In genomic region chr13:45737571-45738002, GRCh38 we compare ENCODE assay signal across 11 cellular contexts. TPM values are rescaled to one million over a fixed set of nuclear protein-coding genes. Genes with fewer than 3 reads are reported as not detected.
A peak's percentile ranks its signal among the peaks of the same experiment; 100 is the strongest.
DNase-seq lines count a peak whose midpoint lies in the region; ATAC-seq and TF ChIP-seq lines count a peak whose summit lies in the region.
"Had no signal": no experiment of that assay in that cellular context is flagged by ENCODE, and none has a peak within 500 bp of the region (broad histone marks: within the 10 kb centered on the region; RNA-seq: fewer than 3 reads in every experiment).

No MANE protein-coding gene starts in this region.

- H3K4me2 ChIP-seq in DND-41 (ENCODE audit: insufficient read depth, low read length), result no peak overlapping the region
- H3K4me2 ChIP-seq in OCI-LY3 (ENCODE audit: low read length), result no peak overlapping the region

- H3K79me2 ChIP-seq in DND-41 (ENCODE audit: insufficient read depth, low read length) (no peaks in the 10 kb centered on the region), OCI-LY3 (ENCODE audit: low read length) (no peaks in the 10 kb centered on the region)

- H3K27ac ChIP-seq in DND-41 (ENCODE audit: low read length), result no peak overlapping the region
- H3K27ac ChIP-seq in OCI-LY3 (ENCODE audit: low read length), result no peak overlapping the region
- no peak overlapping the region for H3K27ac ChIP-seq in foreskin keratinocyte
- no peak overlapping the region for H3K27ac ChIP-seq in left ventricle myocardium inferior (replicated peaks)
- H3K27ac ChIP-seq: gastrocnemius medialis had no signal

- no peaks in the 10 kb centered on the region for H4K20me1 ChIP-seq in DND-41 (ENCODE audit: insufficient read depth, low read length)
- no peaks in the 10 kb centered on the region for H4K20me1 ChIP-seq in OCI-LY3 (ENCODE audit: insufficient read depth, low read length)

- H3K4me1 ChIP-seq in DND-41 (ENCODE audit: insufficient read depth, low read length), result no peaks in the 10 kb centered on the region
- H3K4me1 ChIP-seq in OCI-LY3 (ENCODE audit: low read length), result no peaks in the 10 kb centered on the region
- H3K4me1 ChIP-seq in foreskin keratinocyte, result no peaks in the 10 kb centered on the region
- H3K4me1 ChIP-seq in left ventricle myocardium inferior, result no peaks in the 10 kb centered on the region
- H3K4me1 ChIP-seq: gastrocnemius medialis, HAP-1 had no signal

- H3K36me3 ChIP-seq in DND-41 (ENCODE audit: insufficient read depth, low read length) (no peaks in the 10 kb centered on the region), OCI-LY3 (replicated peaks; ENCODE audit: low read depth, low read length) (no peaks in the 10 kb centered on the region), left ventricle myocardium inferior (no peaks in the 10 kb centered on the region)
- H3K36me3 ChIP-seq: gastrocnemius medialis, HAP-1 had no signal

- peak; percentile 45 for DNase-seq in DND-41
- DNase-seq in GM13977 (ENCODE audit: low spot score), result peak; percentile 50
- no peak for DNase-seq in foreskin keratinocyte
- DNase-seq in midbrain (lab: John Stamatoyannopoulos, UW), result no peak
- DNase-seq in left ventricle myocardium inferior, result no peak
- no peak for DNase-seq in activated gamma-delta T cell (lab: John Stamatoyannopoulos, UW)
- DNase-seq: aorta, gastrocnemius medialis had no signal

- peak; percentile 58 for TF ChIP-seq CTCF in DND-41 (IDR thresholded peaks at IDR 0.05; ENCODE audit: borderline replicate concordance, extremely low read depth, low read length, poor library complexity, severe bottlenecking)
- TF ChIP-seq CTCF in GM13977 (IDR thresholded peaks at IDR 0.05; ENCODE audit: extremely low read depth, insufficient read depth, missing control alignments), result peak; percentile 48
- peak; percentile 24; the same call in 1 of the 2 replicates for TF ChIP-seq CTCF in OCI-LY3 (IDR thresholded peaks at IDR 0.05; ENCODE audit: low read depth, low read length)
- peak; percentile 19 for TF ChIP-seq CTCF in foreskin keratinocyte (conservative IDR thresholded peaks at IDR 0.05)
- no peak for TF ChIP-seq CTCF in left ventricle myocardium inferior (IDR thresholded peaks at IDR 0.05; ENCODE audit: borderline replicate concordance)

- in situ Hi-C loops in GM13977 (cut with MboI; ENCODE audit: low pct_unique_long_range_greater_than_20kb, low sequenced_read_pairs, unreplicated experiment), result no loop called here

- H2AFZ ChIP-seq in DND-41 (ENCODE audit: low read depth, low read length), result no peak overlapping the region
- no peak overlapping the region for H2AFZ ChIP-seq in OCI-LY3 (ENCODE audit: low read depth, low read length)

- H3K4me3 ChIP-seq in DND-41 (ENCODE audit: low read depth in 1 of 2, low read length in 2 of 2), result no peak overlapping the region
- no peak overlapping the region for H3K4me3 ChIP-seq in OCI-LY3 (ENCODE audit: low read length)
- no peak overlapping the region for H3K4me3 ChIP-seq in left ventricle myocardium inferior
- H3K4me3 ChIP-seq: gastrocnemius medialis, HAP-1 had no signal

- ATAC-seq in DND-41 (ENCODE audit: insufficient read depth, low read depth) (peak; percentile 80), foreskin keratinocyte (no peak), GM21528 (IDR thresholded peaks at IDR 0.05; ENCODE audit: low FRiP score, unreplicated experiment) (no peak)
- ATAC-seq: gastrocnemius medialis had no signal

- H3K9ac ChIP-seq in DND-41 (ENCODE audit: low read depth, low read length), result no peak overlapping the region
- no peak overlapping the region for H3K9ac ChIP-seq in OCI-LY3 (ENCODE audit: low read length)

- H3K27me3 ChIP-seq in DND-41 (ENCODE audit: insufficient read depth, low read length, poor library complexity) (no peaks in the 10 kb centered on the region), OCI-LY3 (ENCODE audit: low read depth, low read length) (peaks cover 27% of the 10 kb centered on the region), foreskin keratinocyte (peaks cover 20% of the 10 kb centered on the region), left ventricle myocardium inferior (ENCODE audit: low read depth) (no peaks in the 10 kb centered on the region)
- H3K27me3 ChIP-seq: gastrocnemius medialis had no signal

- H3K9me3 ChIP-seq in DND-41 (ENCODE audit: insufficient read depth, low read length, severe bottlenecking) (no peaks in the 10 kb centered on the region), OCI-LY3 (ENCODE audit: insufficient read depth, low read length) (no peaks in the 10 kb centered on the region), left ventricle myocardium inferior (replicated peaks) (no peaks in the 10 kb centered on the region)
- H3K9me3 ChIP-seq: gastrocnemius medialis, HAP-1 had no signal

- intact Hi-C loops in left ventricle myocardium inferior (cut with micrococcal nuclease), result no loop called here

RNA-seq across cellular contexts. Expression of gene CBY2, which starts 35.5 kb away (rescaled TPM):
- total RNA-seq in foreskin keratinocyte, result not detected in 2 replicates
- not detected in 2 replicates for polyA plus RNA-seq in foreskin keratinocyte
- total RNA-seq in left ventricle myocardium inferior, result not detected
- total RNA-seq: aorta, gastrocnemius medialis had no signal
- polyA plus RNA-seq: aorta had no signal

Comparison
In these comparisons a context has a peak if more than half of its experiments do, and no peak if none do; other contexts are left out.
1. DNase-seq: peak in DND-41 (single experiment) and GM13977 (single experiment); none in foreskin keratinocyte (0 of 2), midbrain (single experiment), left ventricle myocardium inferior (single experiment) and activated gamma-delta T cell (single experiment).